In genomic region chr2:159285433-159285832, GRCh38 we compare ENCODE assay signal across 8 cellular contexts. TPM values are rescaled to one million over a fixed set of nuclear protein-coding genes. Genes with fewer than 3 reads are reported as not detected.
DNase-seq lines count a peak whose midpoint lies in the region; TF ChIP-seq lines count a peak whose summit lies in the region.

No MANE protein-coding gene starts in this region.

- no peaks in the 10 kb centered on the region for H4K20me1 ChIP-seq in OCI-LY7 (ENCODE audit: insufficient read depth, low read length)

- no peaks in the 10 kb centered on the region for H3K9me3 ChIP-seq in CD4-positive, alpha-beta memory T cell (ENCODE audit: control insufficient read depth in 1 of 2, low read length in 2 of 2)
- H3K9me3 ChIP-seq in OCI-LY7 (ENCODE audit: low read length) = no peaks in the 10 kb centered on the region
- H3K9me3 ChIP-seq in endodermal cell (ENCODE audit: control insufficient read depth, low read length) = no peaks in the 10 kb centered on the region
- H3K9me3 ChIP-seq in ovary = no peaks in the 10 kb centered on the region
- H3K9me3 ChIP-seq in BE2C = no peaks in the 10 kb centered on the region

- DNase-seq in CD4-positive, alpha-beta memory T cell = no peak
- DNase-seq in OCI-LY7 (ENCODE audit: low spot score) = no peak
- DNase-seq in endodermal cell = no peak
- DNase-seq in ovary = no peak
- DNase-seq in medulla oblongata (ENCODE audit: extremely low spot score) = no peak
- DNase-seq in BE2C = no peak
- DNase-seq in AML-193 (lab: John Stamatoyannopoulos, UW) = no peak
- no peak for DNase-seq in activated effector memory CD4-positive, alpha-beta T cell treated with Interleukin-2 at 50 U/mL for 16 hours

- H3K4me3 ChIP-seq in CD4-positive, alpha-beta memory T cell (ENCODE audit: low read length in 2 of 2) = no peak overlapping the region
- H3K4me3 ChIP-seq in OCI-LY7 (ENCODE audit: low read depth, low read length, poor library complexity, severe bottlenecking) (peak overlapping the region; percentile 73), endodermal cell (ENCODE audit: low read length) (peak overlapping the region; percentile 88), ovary (peak overlapping the region; percentile 86), BE2C (ENCODE audit: low read depth, low read length) (no peak overlapping the region)

- H2AFZ ChIP-seq in OCI-LY7 (ENCODE audit: low read length) = no peak overlapping the region

- no peaks in the 10 kb centered on the region for H3K36me3 ChIP-seq in CD4-positive, alpha-beta memory T cell (ENCODE audit: insufficient read depth, low read length)
- no peaks in the 10 kb centered on the region for H3K36me3 ChIP-seq in OCI-LY7 (ENCODE audit: insufficient read depth, low read length)
- H3K36me3 ChIP-seq in endodermal cell (ENCODE audit: control insufficient read depth, insufficient read depth, low read length) = peaks cover 19% of the 10 kb centered on the region
- no peaks in the 10 kb centered on the region for H3K36me3 ChIP-seq in ovary
- no peaks in the 10 kb centered on the region for H3K36me3 ChIP-seq in BE2C

- H3K4me2 ChIP-seq in OCI-LY7 (ENCODE audit: low read length) = peak overlapping the region; percentile 79

- peaks cover 9% of the 10 kb centered on the region for H3K4me1 ChIP-seq in CD4-positive, alpha-beta memory T cell (ENCODE audit: insufficient read depth, low read length)
- H3K4me1 ChIP-seq in OCI-LY7 (ENCODE audit: insufficient read depth, low read length, poor library complexity, severe bottlenecking) (peaks cover 7% of the 10 kb centered on the region), endodermal cell (ENCODE audit: control insufficient read depth, insufficient read depth, low read length) (no peaks in the 10 kb centered on the region), ovary (ENCODE audit: insufficient read depth) (peaks cover 2% of the 10 kb centered on the region), BE2C (no peaks in the 10 kb centered on the region)

- BruUV-seq in OCI-LY7 (replicated peaks; lab: Mats Ljungman, UMichigan) = no TSS peak

- H3K27me3 ChIP-seq in CD4-positive, alpha-beta memory T cell (ENCODE audit: insufficient read depth, low read length) = no peaks in the 10 kb centered on the region
- no peaks in the 10 kb centered on the region for H3K27me3 ChIP-seq in endodermal cell (ENCODE audit: control insufficient read depth, insufficient read depth, low read length, poor library complexity, severe bottlenecking)
- H3K27me3 ChIP-seq in ovary = no peaks in the 10 kb centered on the region
- H3K27me3 ChIP-seq in BE2C = no peaks in the 10 kb centered on the region

- H3K27me3 Mint-ChIP-seq in CD4-positive, alpha-beta memory T cell = no peaks in the 10 kb centered on the region
- no peaks in the 10 kb centered on the region for H3K27me3 Mint-ChIP-seq in endodermal cell (ENCODE audit: insufficient read depth)

- TF ChIP-seq POLR2A in ovary (IDR thresholded peaks at IDR 0.05) = no peak

- H3K9me3 Mint-ChIP-seq in CD4-positive, alpha-beta memory T cell = no peaks in the 10 kb centered on the region
- H3K9me3 Mint-ChIP-seq in endodermal cell = no peaks in the 10 kb centered on the region

- WGBS in endodermal cell (ENCODE audit: insufficient coverage in 1 of 2, insufficient read length in 1 of 2), 2 experiments = 73 to 91% methylated on average over 2 to 11 of the region's 11 CpGs
- WGBS in ovary, 3 donors = 84 to 87% (median 87%) methylated on average over 11 of the region's 11 CpGs

- H3K9ac ChIP-seq in endodermal cell (ENCODE audit: extremely low read depth, low read length, poor library complexity, severe bottlenecking) = peak overlapping the region; percentile 57

- no peak for TF ChIP-seq EP300 in ovary (IDR thresholded peaks at IDR 0.05)

- H3K9me2 ChIP-seq in OCI-LY7 (ENCODE audit: insufficient read depth, low read length) = no peaks in the 10 kb centered on the region

- H3K4me1 Mint-ChIP-seq in CD4-positive, alpha-beta memory T cell = peaks cover 10 to 23% (median 17%) of the 10 kb centered on the region in 4 donors
- peaks cover 7% of the 10 kb centered on the region for H3K4me1 Mint-ChIP-seq in endodermal cell

- peaks cover 5% of the 10 kb centered on the region in 2 donors for H3K36me3 Mint-ChIP-seq in CD4-positive, alpha-beta memory T cell
- H3K36me3 Mint-ChIP-seq in endodermal cell (ENCODE audit: low read depth) = peaks cover 17% of the 10 kb centered on the region

- CTCF ChIA-PET in CD4-positive, alpha-beta memory T cell (lab: Charles Lee; ENCODE audit: partially characterized antibody) = no interaction called here
- CTCF ChIA-PET in OCI-LY7 (lab: Charles Lee; ENCODE audit: unreplicated experiment) = no interaction called here

- no peak for TF ChIP-seq CTCF in OCI-LY7 (conservative IDR thresholded peaks at IDR 0.05; ENCODE audit: low read length)
- TF ChIP-seq CTCF in endodermal cell (conservative IDR thresholded peaks at IDR 0.05) = no peak
- TF ChIP-seq CTCF in ovary (IDR thresholded peaks at IDR 0.05) = no peak
- no peak for TF ChIP-seq CTCF in BE2C (IDR thresholded peaks at IDR 0.05; ENCODE audit: low read depth, low read length)

- peak overlapping the region; percentile 22 to 84 (median 76) for H3K4me3 Mint-ChIP-seq in CD4-positive, alpha-beta memory T cell
- H3K4me3 Mint-ChIP-seq in endodermal cell = peak overlapping the region; percentile 82

- H3K27ac Mint-ChIP-seq in CD4-positive, alpha-beta memory T cell = peak overlapping the region in 6 of 7 donors; percentile 48 to 84 (median 66)
- H3K27ac Mint-ChIP-seq in endodermal cell = peak overlapping the region; percentile 86

- POLR2A ChIA-PET in CD4-positive, alpha-beta memory T cell (lab: Charles Lee; ENCODE audit: partially characterized antibody) = interaction anchor here (1.0 to 1.3 kb wide), 2 partner anchors 427 to 618 kb away, joined by 3 to 7 read pairs; partner anchors contain the start of gene MARCHF7
- POLR2A ChIA-PET in OCI-LY7 (lab: Charles Lee) = interaction anchor here (0.6 to 1.1 kb wide), 2 partner anchors 131 to 427 kb away, joined by 3 to 4 read pairs; partner anchors contain the start of gene MARCHF7

- intact Hi-C loops in CD4-positive, alpha-beta memory T cell (cut with micrococcal nuclease) = loop anchor here (5.0 kb wide), 1 partner anchor 232 kb away; no protein-coding TSS in a partner anchor
- intact Hi-C loops in OCI-LY7 (cut with micrococcal nuclease; ENCODE audit: unreplicated experiment) = loop anchor here (5.0 kb wide), 1 partner anchor 1408 kb away; the partner anchor contains the start of gene ACVR1
- intact Hi-C loops in ovary (cut with DNase I) = loop anchor here in 1 of 4 donors (10.0 kb wide), 1 partner anchor 1709 kb away; no protein-coding TSS in a partner anchor

- no peaks in the 10 kb centered on the region for H3K79me2 ChIP-seq in OCI-LY7 (ENCODE audit: insufficient read depth, low read depth, low read length)

- no peak overlapping the region for H3K27ac ChIP-seq in CD4-positive, alpha-beta memory T cell (ENCODE audit: low read depth, low read length)
- H3K27ac ChIP-seq in OCI-LY7 (ENCODE audit: low read depth, low read length, poor library complexity, severe bottlenecking) = no peak overlapping the region
- no peak overlapping the region for H3K27ac ChIP-seq in endodermal cell (ENCODE audit: low read depth, low read length)
- no peak overlapping the region for H3K27ac ChIP-seq in ovary

RNA-seq across cellular contexts. Expression of gene WDSUB1, which starts 1.1 kb away (rescaled TPM):
- 1 to 10 TPM; 6.1 to 7.5 TPM for total RNA-seq in CD4-positive, alpha-beta memory T cell
- polyA plus RNA-seq in CD4-positive, alpha-beta memory T cell = 1 to 10 TPM; 5.8 to 7.6 TPM
- total RNA-seq in OCI-LY7 (2014; rRNA removed; shearing (Covaris generic)) = 2.4 and 3.7 TPM in 2 replicates
- 5.3 and 5.5 TPM in 2 replicates for total RNA-seq in OCI-LY7 (2022)
- total RNA-seq in endodermal cell = 10 to 100 TPM; 10.7 to 14.7 TPM
- 7.1 TPM for polyA plus RNA-seq in endodermal cell (2013, experiment 1 of 2)
- polyA plus RNA-seq in endodermal cell (2013, experiment 2 of 2) = 6.4 TPM
- 10 to 100 TPM in 5 of 7 donors, 1 to 10 TPM in 2; 7.2 to 15.3 (median 10.7) TPM for total RNA-seq in ovary
- polyA plus RNA-seq in ovary = 10 to 100 TPM; 11.5 to 16.1 TPM
- 3.8 TPM for polyA plus RNA-seq in BE2C (2012; ENCODE audit: insufficient read depth, insufficient read length, low read depth)

Comparison
In these comparisons a context has a peak if more than half of its experiments do, and no peak if none do; other contexts are left out.
1. H3K4me3 ChIP-seq: peak in OCI-LY7 (single experiment), endodermal cell (single experiment) and ovary (single experiment); none in CD4-positive, alpha-beta memory T cell (0 of 2) and BE2C (single experiment).